Comparison of ENCODE assay signal across 2 cellular contexts in the genomic region with DNA sequence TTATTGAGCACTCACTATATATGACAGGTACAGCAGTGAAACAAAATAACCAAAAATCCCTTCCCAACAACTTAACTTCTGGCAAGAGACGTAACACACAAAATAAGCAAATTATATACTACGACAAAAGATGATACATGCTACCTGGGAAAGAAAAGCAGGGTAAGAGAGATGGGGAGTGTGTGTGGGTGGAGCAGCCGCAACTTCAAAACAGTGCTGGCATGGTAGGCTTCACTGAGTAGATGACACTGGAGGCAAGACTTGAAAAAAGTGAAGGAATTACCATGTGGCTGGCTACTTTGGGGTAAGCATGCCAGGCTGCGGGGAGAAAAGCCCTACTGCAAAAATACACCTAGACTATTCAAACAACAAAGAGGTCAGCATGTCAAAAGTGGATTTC. TPM values are rescaled to one million over a fixed set of nuclear protein-coding genes. Genes with fewer than 3 reads are reported as not detected.
"Had no signal": no experiment of that assay in that cellular context is flagged by ENCODE, and none has a peak within 500 bp of the region (broad histone marks: within the 10 kb centered on the region; RNA-seq: fewer than 3 reads in every experiment).

No MANE protein-coding gene starts in this region.

RNA-seq across cellular contexts. Expression of a gene that starts 36.0 kb away (rescaled TPM):
- total RNA-seq: SJSA1 had no signal
- polyA plus RNA-seq: K562 had no signal
